ENCODE assay signal across 8 cellular contexts in genomic region chr9:129023036-129023907, GRCh38. TPM values are rescaled to one million over a fixed set of nuclear protein-coding genes. Genes with fewer than 3 reads are reported as not detected.
DNase-seq lines count a peak whose midpoint lies in the region; ATAC-seq and TF ChIP-seq lines count a peak whose summit lies in the region.

No MANE protein-coding gene starts in this region.

- H3K79me2 ChIP-seq in DND-41 (ENCODE audit: insufficient read depth, low read length), result peaks cover 49% of the 10 kb centered on the region
- H3K79me2 ChIP-seq in parathyroid adenoma, result peaks cover 12% of the 10 kb centered on the region

- no peak overlapping the region for H3K4me3 ChIP-seq in DND-41 (ENCODE audit: low read depth in 1 of 2, low read length in 2 of 2)
- H3K4me3 ChIP-seq in endodermal cell (ENCODE audit: low read length), result no peak overlapping the region
- H3K4me3 ChIP-seq in parathyroid adenoma (ENCODE audit: low read depth, low read length), result no peak overlapping the region

- DNase-seq in DND-41 (no peak), NCI-H82 (lab: John Stamatoyannopoulos, UW) (peak; percentile 94), endodermal cell (peak; percentile 55), DMS114 treated with DMSO at 0.1 percent for 48 hours (lab: John Stamatoyannopoulos, UW; ENCODE audit: unreplicated experiment) (no peak), DMS79 treated with DMSO at 0.1 percent for 48 hours (lab: John Stamatoyannopoulos, UW) (no peak), SIG-M5 treated with dmso at 0.1 percent for 504 hours (lab: John Stamatoyannopoulos, UW; ENCODE audit: unreplicated experiment) (no peak)
- DNase-seq in activated CD8-positive, alpha-beta memory T cell treated with anti-CD3 and anti-CD28 coated beads, Interleukin-2, amount 50 U/mL, for 4 hours, result no peak

- no peak overlapping the region for H3K4me2 ChIP-seq in DND-41 (ENCODE audit: insufficient read depth, low read length)
- H3K4me2 ChIP-seq in parathyroid adenoma (ENCODE audit: low read length), result no peak overlapping the region

- H2AFZ ChIP-seq in DND-41 (ENCODE audit: low read depth, low read length), result no peak overlapping the region
- no peak overlapping the region for H2AFZ ChIP-seq in parathyroid adenoma

- peaks cover 34% of the 10 kb centered on the region for H4K20me1 ChIP-seq in DND-41 (ENCODE audit: insufficient read depth, low read length)

- H3K27me3 Mint-ChIP-seq in endodermal cell (ENCODE audit: insufficient read depth), result no peaks in the 10 kb centered on the region

- WGBS in endodermal cell (ENCODE audit: insufficient coverage in 1 of 2, insufficient read length in 1 of 2), 2 experiments, result 84 to 91% methylated on average over 7 to 16 of the region's 16 CpGs

- ATAC-seq in DND-41 (ENCODE audit: insufficient read depth, low read depth), result no peak

- TF ChIP-seq CTCF in DND-41 (IDR thresholded peaks at IDR 0.05; ENCODE audit: borderline replicate concordance, extremely low read depth, low read length, poor library complexity, severe bottlenecking) (no peak), endodermal cell (conservative IDR thresholded peaks at IDR 0.05) (no peak), parathyroid adenoma (IDR thresholded peaks at IDR 0.05) (no peak)

- H3K9me3 Mint-ChIP-seq in endodermal cell, result no peaks in the 10 kb centered on the region

- H3K9ac ChIP-seq in DND-41 (ENCODE audit: low read depth, low read length) (peak overlapping the region; percentile 26; the same call in 1 of the 2 replicates), endodermal cell (ENCODE audit: extremely low read depth, low read length, poor library complexity, severe bottlenecking) (no peak overlapping the region), parathyroid adenoma (no peak overlapping the region)

- H3K27me3 ChIP-seq in DND-41 (ENCODE audit: insufficient read depth, low read length, poor library complexity) (no peaks in the 10 kb centered on the region), endodermal cell (ENCODE audit: control insufficient read depth, insufficient read depth, low read length, poor library complexity, severe bottlenecking) (no peaks in the 10 kb centered on the region), parathyroid adenoma (ENCODE audit: control insufficient read depth, insufficient read depth, low read length) (no peaks in the 10 kb centered on the region)

- H3K27ac Mint-ChIP-seq in endodermal cell, result peak overlapping the region; percentile 46

- no peak overlapping the region for H3K4me3 Mint-ChIP-seq in endodermal cell

- peaks cover 3% of the 10 kb centered on the region for H3K36me3 ChIP-seq in DND-41 (ENCODE audit: insufficient read depth, low read length)
- H3K36me3 ChIP-seq in endodermal cell (ENCODE audit: control insufficient read depth, insufficient read depth, low read length), result no peaks in the 10 kb centered on the region
- no peaks in the 10 kb centered on the region for H3K36me3 ChIP-seq in parathyroid adenoma (ENCODE audit: control insufficient read depth, insufficient read depth, low read length)

- H3K4me1 ChIP-seq in DND-41 (ENCODE audit: insufficient read depth, low read length) (peaks cover 21% of the 10 kb centered on the region), endodermal cell (ENCODE audit: control insufficient read depth, insufficient read depth, low read length) (no peaks in the 10 kb centered on the region), parathyroid adenoma (peaks cover 13% of the 10 kb centered on the region)

- H3K4me1 Mint-ChIP-seq in endodermal cell, result peaks cover 15% of the 10 kb centered on the region

- H3K27ac ChIP-seq in DND-41 (ENCODE audit: low read length), result no peak overlapping the region
- peak overlapping the region; percentile 55 for H3K27ac ChIP-seq in endodermal cell (ENCODE audit: low read depth, low read length)
- peak overlapping the region; percentile 50 for H3K27ac ChIP-seq in parathyroid adenoma

- peaks cover 12% of the 10 kb centered on the region for H3K36me3 Mint-ChIP-seq in endodermal cell (ENCODE audit: low read depth)

- H3K9me3 ChIP-seq in DND-41 (ENCODE audit: insufficient read depth, low read length, severe bottlenecking), result no peaks in the 10 kb centered on the region
- no peaks in the 10 kb centered on the region for H3K9me3 ChIP-seq in endodermal cell (ENCODE audit: control insufficient read depth, low read length)
- no peaks in the 10 kb centered on the region for H3K9me3 ChIP-seq in parathyroid adenoma (ENCODE audit: control insufficient read depth, low read length)

RNA-seq across cellular contexts. Expression of gene SH3GLB2, which starts 4.9 kb away (rescaled TPM):
- total RNA-seq in endodermal cell, result 10 to 100 TPM; 86.9 to 98.1 TPM
- 82.3 TPM for polyA plus RNA-seq in endodermal cell (2013, experiment 1 of 2)
- polyA plus RNA-seq in endodermal cell (2013, experiment 2 of 2), result 77.3 TPM

RNA-seq across cellular contexts. Expression of gene MIGA2, which starts 13.2 kb away (rescaled TPM):
- total RNA-seq in endodermal cell, result 10 to 100 TPM; 41.4 to 41.5 TPM
- polyA plus RNA-seq in endodermal cell (2013, experiment 1 of 2), result 23.0 TPM
- 17.8 TPM for polyA plus RNA-seq in endodermal cell (2013, experiment 2 of 2)

RNA-seq across cellular contexts. Expression of gene DOLPP1, which starts 57.6 kb away (rescaled TPM):
- 10 to 100 TPM; 30.1 to 30.4 TPM for total RNA-seq in endodermal cell
- 28.6 TPM for polyA plus RNA-seq in endodermal cell (2013, experiment 1 of 2)
- 25.3 TPM for polyA plus RNA-seq in endodermal cell (2013, experiment 2 of 2)

Comparison
In these comparisons a context has a peak if more than half of its experiments do, and no peak if none do; other contexts are left out.
1. DNase-seq: peak in NCI-H82 (single experiment) and endodermal cell (single experiment); none in DND-41 (single experiment), activated CD8-positive, alpha-beta memory T cell treated with anti-CD3 and anti-CD28 coated beads, Interleukin-2, amount 50 U/mL, for 4 hours (single experiment), DMS114 treated with DMSO at 0.1 percent for 48 hours (single experiment), DMS79 treated with DMSO at 0.1 percent for 48 hours (single experiment) and SIG-M5 treated with dmso at 0.1 percent for 504 hours (single experiment).